1 cellular context compared by ENCODE assay signal in the genomic region with DNA sequence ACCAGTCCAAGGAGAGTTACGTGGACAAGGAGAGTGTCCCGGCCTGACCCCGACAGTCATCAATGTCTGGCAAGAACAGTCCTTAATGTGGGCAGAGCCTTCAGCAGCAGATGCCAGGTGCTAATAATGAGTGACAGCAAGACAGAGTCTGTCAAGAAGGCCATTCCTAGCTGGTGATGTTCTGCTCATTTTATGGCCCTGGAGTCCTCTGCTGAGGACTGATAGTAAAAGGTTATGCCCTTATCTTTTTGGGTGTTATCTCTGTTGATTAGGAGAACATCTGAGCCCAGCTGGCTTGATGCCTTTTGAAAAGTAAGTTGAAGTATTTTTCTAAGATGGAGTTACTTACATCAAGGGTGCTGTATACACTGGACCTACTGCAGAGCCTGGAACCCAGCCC.
TF ChIP-seq lines count a peak whose summit lies in the region.

No MANE protein-coding gene starts in this region.

TF ChIP-seq in K562, 482 proteins besides CTCF, POLR2A, EP300 and RAD21 (continued from another document and continues in another):
- TF ChIP-seq ZNF263 (CRISPR knock-in tag; IDR thresholded peaks at IDR 0.05; ENCODE audit: borderline replicate concordance) (no peak), ZNF551 (CRISPR knock-in tag; IDR thresholded peaks at IDR 0.05) (no peak), NBN (IDR thresholded peaks at IDR 0.05; ENCODE audit: low read depth) (no peak), STAT5B (CRISPR knock-in tag; IDR thresholded peaks at IDR 0.05) (no peak), SMAD3 (CRISPR knock-in tag; conservative IDR thresholded peaks at IDR 0.05) (0 out of 2 replicates have a peak, but pooled peaks have one; percentile 16), ZNF184 (CRISPR knock-in tag; IDR thresholded peaks at IDR 0.05) (no peak), ZFP1 (CRISPR knock-in tag; IDR thresholded peaks at IDR 0.05) (no peak), ZNF79 (CRISPR knock-in tag; IDR thresholded peaks at IDR 0.05; ENCODE audit: low read depth) (peak; percentile 42; the same call in 1 of the 2 replicates), SRSF3 (IDR thresholded peaks at IDR 0.05; ENCODE audit: insufficient read depth, low read length) (no peak), BRCA1 (IDR thresholded peaks at IDR 0.05) (no peak), BRCA1 (CRISPR knock-in tag; IDR thresholded peaks at IDR 0.05) (no peak), PRPF4 (IDR thresholded peaks at IDR 0.05; ENCODE audit: insufficient read depth, low read depth, low read length, poor library complexity, severe bottlenecking) (no peak), ZNF586 (CRISPR knock-in tag; conservative IDR thresholded peaks at IDR 0.05) (no peak), XRCC4 (IDR thresholded peaks at IDR 0.05; ENCODE audit: extremely low read depth, insufficient read depth, insufficient read length) (no peak), HNRNPLL (IDR thresholded peaks at IDR 0.05; ENCODE audit: low read depth, low read length, poor library complexity, severe bottlenecking) (no peak), ZNF699 (CRISPR knock-in tag; IDR thresholded peaks at IDR 0.05; ENCODE audit: insufficient replicate concordance) (no peak), SMC3 (conservative IDR thresholded peaks at IDR 0.05; ENCODE audit: insufficient read depth, low read depth, low read length) (no peak), ZNF175 (CRISPR knock-in tag; IDR thresholded peaks at IDR 0.05; ENCODE audit: low read depth) (peak; percentile 72), HNRNPK (IDR thresholded peaks at IDR 0.05; ENCODE audit: low read depth, low read length, poor library complexity, severe bottlenecking) (no peak), NFIC (IDR thresholded peaks at IDR 0.05) (peak; percentile 34), ZKSCAN1 (IDR thresholded peaks at IDR 0.05; ENCODE audit: low read depth, low read length) (no peak), NFRKB (IDR thresholded peaks at IDR 0.05; ENCODE audit: low read depth) (no peak), ARID1B (IDR thresholded peaks at IDR 0.05) (peak; percentile 70), LCOR (CRISPR knock-in tag; IDR thresholded peaks at IDR 0.05) (no peak)
- TF ChIP-seq, protein P1, sequence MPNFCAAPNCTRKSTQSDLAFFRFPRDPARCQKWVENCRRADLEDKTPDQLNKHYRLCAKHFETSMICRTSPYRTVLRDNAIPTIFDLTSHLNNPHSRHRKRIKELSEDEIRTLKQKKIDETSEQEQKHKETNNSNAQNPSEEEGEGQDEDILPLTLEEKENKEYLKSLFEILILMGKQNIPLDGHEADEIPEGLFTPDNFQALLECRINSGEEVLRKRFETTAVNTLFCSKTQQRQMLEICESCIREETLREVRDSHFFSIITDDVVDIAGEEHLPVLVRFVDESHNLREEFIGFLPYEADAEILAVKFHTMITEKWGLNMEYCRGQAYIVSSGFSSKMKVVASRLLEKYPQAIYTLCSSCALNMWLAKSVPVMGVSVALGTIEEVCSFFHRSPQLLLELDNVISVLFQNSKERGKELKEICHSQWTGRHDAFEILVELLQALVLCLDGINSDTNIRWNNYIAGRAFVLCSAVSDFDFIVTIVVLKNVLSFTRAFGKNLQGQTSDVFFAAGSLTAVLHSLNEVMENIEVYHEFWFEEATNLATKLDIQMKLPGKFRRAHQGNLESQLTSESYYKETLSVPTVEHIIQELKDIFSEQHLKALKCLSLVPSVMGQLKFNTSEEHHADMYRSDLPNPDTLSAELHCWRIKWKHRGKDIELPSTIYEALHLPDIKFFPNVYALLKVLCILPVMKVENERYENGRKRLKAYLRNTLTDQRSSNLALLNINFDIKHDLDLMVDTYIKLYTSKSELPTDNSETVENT (CRISPR knock-in tag; IDR thresholded peaks at IDR 0.05): no peak
- TF ChIP-seq, protein P2, sequence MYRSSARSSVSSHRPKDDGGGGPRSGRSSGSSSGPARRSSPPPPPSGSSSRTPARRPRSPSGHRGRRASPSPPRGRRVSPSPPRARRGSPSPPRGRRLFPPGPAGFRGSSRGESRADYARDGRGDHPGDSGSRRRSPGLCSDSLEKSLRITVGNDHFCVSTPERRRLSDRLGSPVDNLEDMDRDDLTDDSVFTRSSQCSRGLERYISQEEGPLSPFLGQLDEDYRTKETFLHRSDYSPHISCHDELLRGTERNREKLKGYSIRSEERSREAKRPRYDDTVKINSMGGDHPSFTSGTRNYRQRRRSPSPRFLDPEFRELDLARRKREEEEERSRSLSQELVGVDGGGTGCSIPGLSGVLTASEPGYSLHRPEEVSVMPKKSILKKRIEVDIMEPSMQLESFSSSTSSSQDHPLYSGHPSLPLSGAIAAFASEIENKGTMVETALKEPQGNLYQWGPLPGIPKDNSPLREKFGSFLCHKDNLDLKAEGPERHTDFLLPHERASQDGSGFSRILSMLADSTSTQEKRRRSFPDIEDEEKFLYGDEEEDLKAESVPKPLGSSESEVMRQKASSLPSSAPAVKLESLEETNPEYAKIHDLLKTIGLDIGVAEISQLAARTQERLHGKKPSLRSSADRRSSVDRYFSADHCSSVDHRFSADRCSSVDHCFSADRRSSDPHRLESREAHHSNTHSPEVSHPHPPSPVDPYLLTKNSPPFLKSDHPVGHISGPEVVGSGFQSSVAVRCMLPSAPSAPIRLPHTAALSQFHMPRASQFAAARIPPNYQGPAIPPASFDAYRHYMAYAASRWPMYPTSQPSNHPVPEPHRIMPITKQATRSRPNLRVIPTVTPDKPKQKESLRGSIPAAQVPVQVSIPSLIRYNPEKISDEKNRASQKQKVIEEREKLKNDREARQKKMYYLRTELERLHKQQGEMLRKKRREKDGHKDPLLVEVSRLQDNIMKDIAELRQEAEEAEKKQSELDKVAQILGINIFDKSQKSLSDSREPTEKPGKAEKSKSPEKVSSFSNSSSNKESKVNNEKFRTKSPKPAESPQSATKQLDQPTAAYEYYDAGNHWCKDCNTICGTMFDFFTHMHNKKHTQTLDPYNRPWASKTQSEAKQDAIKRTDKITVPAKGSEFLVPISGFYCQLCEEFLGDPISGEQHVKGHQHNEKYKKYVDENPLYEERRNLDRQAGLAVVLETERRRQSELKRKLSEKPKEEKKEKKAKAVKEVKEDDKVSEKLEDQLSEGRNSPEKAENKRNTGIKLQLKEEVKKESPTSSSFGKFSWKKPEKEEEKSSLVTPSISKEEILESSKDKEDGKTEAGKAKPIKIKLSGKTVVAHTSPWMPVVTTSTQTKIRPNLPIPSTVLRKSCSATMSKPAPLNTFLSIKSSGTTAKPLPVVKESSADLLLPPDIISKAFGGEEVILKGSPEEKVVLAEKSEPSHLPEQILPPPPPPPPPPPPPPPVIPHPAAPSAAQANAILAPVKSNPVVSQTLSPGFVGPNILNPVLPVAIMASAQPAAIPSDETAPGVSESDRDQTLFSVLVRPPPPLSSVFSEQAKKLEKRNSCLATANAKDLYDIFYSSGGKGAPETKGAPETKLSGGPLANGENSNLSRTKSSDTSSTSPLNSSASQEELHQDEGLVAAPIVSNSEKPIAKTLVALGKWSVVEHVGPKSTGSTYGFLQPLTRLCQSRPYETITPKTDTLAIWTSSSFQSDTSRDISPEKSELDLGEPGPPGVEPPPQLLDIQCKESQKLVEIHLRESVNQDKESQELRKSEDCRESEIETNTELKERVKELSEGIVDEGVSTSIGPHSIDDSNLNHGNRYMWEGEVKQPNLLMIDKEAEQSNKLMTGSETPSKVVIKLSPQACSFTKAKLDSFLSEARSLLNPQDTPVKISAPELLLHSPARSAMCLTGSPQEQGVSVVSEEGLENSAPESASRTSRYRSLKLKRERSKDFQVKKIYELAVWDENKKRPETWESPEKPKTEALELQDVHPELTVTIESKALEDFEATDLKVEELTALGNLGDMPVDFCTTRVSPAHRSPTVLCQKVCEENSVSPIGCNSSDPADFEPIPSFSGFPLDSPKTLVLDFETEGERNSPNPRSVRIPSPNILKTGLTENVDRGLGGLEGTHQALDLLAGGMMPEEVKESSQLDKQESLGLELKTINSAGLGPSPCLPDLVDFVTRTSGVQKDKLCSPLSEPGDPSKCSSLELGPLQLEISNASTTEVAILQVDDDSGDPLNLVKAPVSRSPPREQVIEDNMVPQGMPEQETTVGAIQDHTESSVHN (IDR thresholded peaks at IDR 0.05; ENCODE audit: borderline replicate concordance in 1 of 2, low read depth in 1 of 2): no peak
- TF ChIP-seq, protein P3, sequence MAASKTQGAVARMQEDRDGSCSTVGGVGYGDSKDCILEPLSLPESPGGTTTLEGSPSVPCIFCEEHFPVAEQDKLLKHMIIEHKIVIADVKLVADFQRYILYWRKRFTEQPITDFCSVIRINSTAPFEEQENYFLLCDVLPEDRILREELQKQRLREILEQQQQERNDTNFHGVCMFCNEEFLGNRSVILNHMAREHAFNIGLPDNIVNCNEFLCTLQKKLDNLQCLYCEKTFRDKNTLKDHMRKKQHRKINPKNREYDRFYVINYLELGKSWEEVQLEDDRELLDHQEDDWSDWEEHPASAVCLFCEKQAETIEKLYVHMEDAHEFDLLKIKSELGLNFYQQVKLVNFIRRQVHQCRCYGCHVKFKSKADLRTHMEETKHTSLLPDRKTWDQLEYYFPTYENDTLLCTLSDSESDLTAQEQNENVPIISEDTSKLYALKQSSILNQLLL (CRISPR knock-in tag; IDR thresholded peaks at IDR 0.05; ENCODE audit: borderline replicate concordance): no peak
- TF ChIP-seq, protein P4, sequence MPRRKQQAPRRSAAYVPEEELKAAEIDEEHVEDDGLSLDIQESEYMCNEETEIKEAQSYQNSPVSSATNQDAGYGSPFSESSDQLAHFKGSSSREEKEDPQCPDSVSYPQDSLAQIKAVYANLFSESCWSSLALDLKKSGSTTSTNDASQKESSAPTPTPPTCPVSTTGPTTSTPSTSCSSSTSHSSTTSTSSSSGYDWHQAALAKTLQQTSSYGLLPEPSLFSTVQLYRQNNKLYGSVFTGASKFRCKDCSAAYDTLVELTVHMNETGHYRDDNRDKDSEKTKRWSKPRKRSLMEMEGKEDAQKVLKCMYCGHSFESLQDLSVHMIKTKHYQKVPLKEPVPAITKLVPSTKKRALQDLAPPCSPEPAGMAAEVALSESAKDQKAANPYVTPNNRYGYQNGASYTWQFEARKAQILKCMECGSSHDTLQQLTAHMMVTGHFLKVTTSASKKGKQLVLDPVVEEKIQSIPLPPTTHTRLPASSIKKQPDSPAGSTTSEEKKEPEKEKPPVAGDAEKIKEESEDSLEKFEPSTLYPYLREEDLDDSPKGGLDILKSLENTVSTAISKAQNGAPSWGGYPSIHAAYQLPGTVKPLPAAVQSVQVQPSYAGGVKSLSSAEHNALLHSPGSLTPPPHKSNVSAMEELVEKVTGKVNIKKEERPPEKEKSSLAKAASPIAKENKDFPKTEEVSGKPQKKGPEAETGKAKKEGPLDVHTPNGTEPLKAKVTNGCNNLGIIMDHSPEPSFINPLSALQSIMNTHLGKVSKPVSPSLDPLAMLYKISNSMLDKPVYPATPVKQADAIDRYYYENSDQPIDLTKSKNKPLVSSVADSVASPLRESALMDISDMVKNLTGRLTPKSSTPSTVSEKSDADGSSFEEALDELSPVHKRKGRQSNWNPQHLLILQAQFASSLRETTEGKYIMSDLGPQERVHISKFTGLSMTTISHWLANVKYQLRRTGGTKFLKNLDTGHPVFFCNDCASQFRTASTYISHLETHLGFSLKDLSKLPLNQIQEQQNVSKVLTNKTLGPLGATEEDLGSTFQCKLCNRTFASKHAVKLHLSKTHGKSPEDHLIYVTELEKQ (CRISPR knock-in tag; IDR thresholded peaks at IDR 0.05): no peak
- TF ChIP-seq, protein P5, sequence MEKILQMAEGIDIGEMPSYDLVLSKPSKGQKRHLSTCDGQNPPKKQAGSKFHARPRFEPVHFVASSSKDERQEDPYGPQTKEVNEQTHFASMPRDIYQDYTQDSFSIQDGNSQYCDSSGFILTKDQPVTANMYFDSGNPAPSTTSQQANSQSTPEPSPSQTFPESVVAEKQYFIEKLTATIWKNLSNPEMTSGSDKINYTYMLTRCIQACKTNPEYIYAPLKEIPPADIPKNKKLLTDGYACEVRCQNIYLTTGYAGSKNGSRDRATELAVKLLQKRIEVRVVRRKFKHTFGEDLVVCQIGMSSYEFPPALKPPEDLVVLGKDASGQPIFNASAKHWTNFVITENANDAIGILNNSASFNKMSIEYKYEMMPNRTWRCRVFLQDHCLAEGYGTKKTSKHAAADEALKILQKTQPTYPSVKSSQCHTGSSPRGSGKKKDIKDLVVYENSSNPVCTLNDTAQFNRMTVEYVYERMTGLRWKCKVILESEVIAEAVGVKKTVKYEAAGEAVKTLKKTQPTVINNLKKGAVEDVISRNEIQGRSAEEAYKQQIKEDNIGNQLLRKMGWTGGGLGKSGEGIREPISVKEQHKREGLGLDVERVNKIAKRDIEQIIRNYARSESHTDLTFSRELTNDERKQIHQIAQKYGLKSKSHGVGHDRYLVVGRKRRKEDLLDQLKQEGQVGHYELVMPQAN (IDR thresholded peaks at IDR 0.05; ENCODE audit: borderline replicate concordance): no peak
- TF ChIP-seq, protein P6, sequence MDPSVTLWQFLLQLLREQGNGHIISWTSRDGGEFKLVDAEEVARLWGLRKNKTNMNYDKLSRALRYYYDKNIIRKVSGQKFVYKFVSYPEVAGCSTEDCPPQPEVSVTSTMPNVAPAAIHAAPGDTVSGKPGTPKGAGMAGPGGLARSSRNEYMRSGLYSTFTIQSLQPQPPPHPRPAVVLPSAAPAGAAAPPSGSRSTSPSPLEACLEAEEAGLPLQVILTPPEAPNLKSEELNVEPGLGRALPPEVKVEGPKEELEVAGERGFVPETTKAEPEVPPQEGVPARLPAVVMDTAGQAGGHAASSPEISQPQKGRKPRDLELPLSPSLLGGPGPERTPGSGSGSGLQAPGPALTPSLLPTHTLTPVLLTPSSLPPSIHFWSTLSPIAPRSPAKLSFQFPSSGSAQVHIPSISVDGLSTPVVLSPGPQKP (CRISPR knock-in tag; IDR thresholded peaks at IDR 0.05): no peak
- TF ChIP-seq, protein P7, sequence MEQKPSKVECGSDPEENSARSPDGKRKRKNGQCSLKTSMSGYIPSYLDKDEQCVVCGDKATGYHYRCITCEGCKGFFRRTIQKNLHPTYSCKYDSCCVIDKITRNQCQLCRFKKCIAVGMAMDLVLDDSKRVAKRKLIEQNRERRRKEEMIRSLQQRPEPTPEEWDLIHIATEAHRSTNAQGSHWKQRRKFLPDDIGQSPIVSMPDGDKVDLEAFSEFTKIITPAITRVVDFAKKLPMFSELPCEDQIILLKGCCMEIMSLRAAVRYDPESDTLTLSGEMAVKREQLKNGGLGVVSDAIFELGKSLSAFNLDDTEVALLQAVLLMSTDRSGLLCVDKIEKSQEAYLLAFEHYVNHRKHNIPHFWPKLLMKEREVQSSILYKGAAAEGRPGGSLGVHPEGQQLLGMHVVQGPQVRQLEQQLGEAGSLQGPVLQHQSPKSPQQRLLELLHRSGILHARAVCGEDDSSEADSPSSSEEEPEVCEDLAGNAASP (IDR thresholded peaks at IDR 0.05): no peak
- TF ChIP-seq, protein P8, sequence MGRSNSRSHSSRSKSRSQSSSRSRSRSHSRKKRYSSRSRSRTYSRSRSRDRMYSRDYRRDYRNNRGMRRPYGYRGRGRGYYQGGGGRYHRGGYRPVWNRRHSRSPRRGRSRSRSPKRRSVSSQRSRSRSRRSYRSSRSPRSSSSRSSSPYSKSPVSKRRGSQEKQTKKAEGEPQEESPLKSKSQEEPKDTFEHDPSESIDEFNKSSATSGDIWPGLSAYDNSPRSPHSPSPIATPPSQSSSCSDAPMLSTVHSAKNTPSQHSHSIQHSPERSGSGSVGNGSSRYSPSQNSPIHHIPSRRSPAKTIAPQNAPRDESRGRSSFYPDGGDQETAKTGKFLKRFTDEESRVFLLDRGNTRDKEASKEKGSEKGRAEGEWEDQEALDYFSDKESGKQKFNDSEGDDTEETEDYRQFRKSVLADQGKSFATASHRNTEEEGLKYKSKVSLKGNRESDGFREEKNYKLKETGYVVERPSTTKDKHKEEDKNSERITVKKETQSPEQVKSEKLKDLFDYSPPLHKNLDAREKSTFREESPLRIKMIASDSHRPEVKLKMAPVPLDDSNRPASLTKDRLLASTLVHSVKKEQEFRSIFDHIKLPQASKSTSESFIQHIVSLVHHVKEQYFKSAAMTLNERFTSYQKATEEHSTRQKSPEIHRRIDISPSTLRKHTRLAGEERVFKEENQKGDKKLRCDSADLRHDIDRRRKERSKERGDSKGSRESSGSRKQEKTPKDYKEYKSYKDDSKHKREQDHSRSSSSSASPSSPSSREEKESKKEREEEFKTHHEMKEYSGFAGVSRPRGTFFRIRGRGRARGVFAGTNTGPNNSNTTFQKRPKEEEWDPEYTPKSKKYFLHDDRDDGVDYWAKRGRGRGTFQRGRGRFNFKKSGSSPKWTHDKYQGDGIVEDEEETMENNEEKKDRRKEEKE (IDR thresholded peaks at IDR 0.05; ENCODE audit: borderline replicate concordance in 1 of 2, control insufficient read depth in 1 of 2, low read depth in 2 of 2, low read length in 1 of 2): no peak
